ENCODE assay signal across 14 cellular contexts in the genomic region with DNA sequence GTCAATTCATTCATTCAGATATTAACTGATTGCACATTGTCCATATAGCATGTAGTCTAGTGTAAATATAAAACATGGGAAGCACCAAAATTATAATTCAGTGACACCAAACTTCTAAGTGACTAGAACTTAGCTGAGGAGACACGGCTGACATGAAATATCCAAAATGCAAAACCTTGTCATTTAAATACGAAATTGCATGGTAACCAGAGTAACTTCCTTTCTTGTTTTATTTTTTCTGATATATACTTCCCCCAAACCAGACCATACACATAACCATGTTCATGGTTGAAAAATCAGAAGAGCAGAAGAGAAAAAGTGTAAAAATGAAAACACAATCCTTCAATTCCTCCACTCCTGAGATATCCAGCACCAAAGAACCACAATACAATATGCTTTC. TPM values are rescaled to one million over a fixed set of nuclear protein-coding genes. Genes with fewer than 3 reads are reported as not detected.
DNase-seq lines count a peak whose midpoint lies in the region; ATAC-seq and TF ChIP-seq lines count a peak whose summit lies in the region.
"Had no signal": no experiment of that assay in that cellular context is flagged by ENCODE, and none has a peak within 500 bp of the region (broad histone marks: within the 10 kb centered on the region; RNA-seq: fewer than 3 reads in every experiment).

No MANE protein-coding gene starts in this region.

- H3K27me3 Mint-ChIP-seq in activated naive CD4-positive, alpha-beta T cell treated with anti-CD3 and anti-CD28 coated beads, Interleukin-2, amount 10 ng/mL, durations not matched to agents 7 days and 5 days: no peaks in the 10 kb centered on the region
- H3K27me3 Mint-ChIP-seq in GM23338 (ENCODE audit: insufficient read depth, low read depth, poor library complexity): peaks cover 5% of the 10 kb centered on the region

- peaks cover 63% of the 10 kb centered on the region for H3K36me3 Mint-ChIP-seq in activated naive CD4-positive, alpha-beta T cell treated with anti-CD3 and anti-CD28 coated beads, Interleukin-2, amount 10 ng/mL, durations not matched to agents 7 days and 5 days
- H3K36me3 Mint-ChIP-seq in GM23338 (ENCODE audit: low read depth): no peaks in the 10 kb centered on the region

- H3K4me3 Mint-ChIP-seq in activated naive CD4-positive, alpha-beta T cell treated with anti-CD3 and anti-CD28 coated beads, Interleukin-2, amount 10 ng/mL, durations not matched to agents 7 days and 5 days: no peak overlapping the region
- H3K4me3 Mint-ChIP-seq in GM23338: no peak overlapping the region
- H3K4me3 Mint-ChIP-seq: nephron progenitor cell had no signal

- H3K27ac Mint-ChIP-seq in activated naive CD4-positive, alpha-beta T cell treated with anti-CD3 and anti-CD28 coated beads, Interleukin-2, amount 10 ng/mL, durations not matched to agents 7 days and 5 days: peak overlapping the region; percentile 39
- H3K27ac Mint-ChIP-seq in GM23338: no peak overlapping the region
- H3K27ac Mint-ChIP-seq: nephron progenitor cell had no signal

- BruUV-seq in OCI-LY7 (replicated peaks; lab: Mats Ljungman, UMichigan): no TSS peak

- no peaks in the 10 kb centered on the region for H3F3A ChIP-seq in GM23338 (replicated peaks; ENCODE audit: low read depth)

- H3K4me3 ChIP-seq in OCI-LY7 (ENCODE audit: low read depth, low read length, poor library complexity, severe bottlenecking) (peak overlapping the region; percentile 56), brain microvascular endothelial cell (ENCODE audit: low read depth, low read length) (no peak overlapping the region), upper lobe of right lung (no peak overlapping the region), GM23338 (no peak overlapping the region)

- peaks cover 66% of the 10 kb centered on the region for H3K79me2 ChIP-seq in OCI-LY7 (ENCODE audit: insufficient read depth, low read depth, low read length)
- peaks cover 24% of the 10 kb centered on the region; the same call in 1 of the 2 replicates for H3K79me2 ChIP-seq in GM23338 (replicated peaks; ENCODE audit: insufficient read depth)

- ATAC-seq in upper lobe of right lung (no peak), GM19328 (IDR thresholded peaks at IDR 0.05; ENCODE audit: unreplicated experiment) (no peak), GM23338 (no peak), HG03520 (IDR thresholded peaks at IDR 0.05; ENCODE audit: unreplicated experiment) (no peak)

- H3K9me3 ChIP-seq in OCI-LY7 (ENCODE audit: low read length) (no peaks in the 10 kb centered on the region), upper lobe of right lung (no peaks in the 10 kb centered on the region)

- no peak for DNase-seq in activated naive CD4-positive, alpha-beta T cell treated with anti-CD3 and anti-CD28 coated beads, Interleukin-2, amount 10 ng/mL, durations not matched to agents 7 days and 5 days
- DNase-seq in activated naive CD4-positive, alpha-beta T cell treated with Interleukin-2 at 50 U/mL for 16 hours: no peak
- DNase-seq in OCI-LY7 (ENCODE audit: low spot score): peak; percentile 54
- DNase-seq in brain microvascular endothelial cell: no peak
- DNase-seq in upper lobe of right lung: no peak
- DNase-seq in GM23338 (ENCODE audit: low spot score): no peak
- DNase-seq: activated CD8-positive, alpha-beta memory T cell treated with anti-CD3 and anti-CD28 coated beads for 24 hours; amygdala; DMS153; nephron progenitor cell; Right ventricle myocardium superior had no signal

- H3K4me1 Mint-ChIP-seq in activated naive CD4-positive, alpha-beta T cell treated with anti-CD3 and anti-CD28 coated beads, Interleukin-2, amount 10 ng/mL, durations not matched to agents 7 days and 5 days: peaks cover 72% of the 10 kb centered on the region
- peaks cover 17% of the 10 kb centered on the region; the same call in 2 of the 3 replicates for H3K4me1 Mint-ChIP-seq in GM23338

- H3K9me2 ChIP-seq in OCI-LY7 (ENCODE audit: insufficient read depth, low read length): no peaks in the 10 kb centered on the region
- H3K9me2 ChIP-seq in GM23338 (ENCODE audit: insufficient read depth): no peaks in the 10 kb centered on the region

- H3K9me3 Mint-ChIP-seq in activated naive CD4-positive, alpha-beta T cell treated with anti-CD3 and anti-CD28 coated beads, Interleukin-2, amount 10 ng/mL, durations not matched to agents 7 days and 5 days: peaks cover 4% of the 10 kb centered on the region
- no peaks in the 10 kb centered on the region for H3K9me3 Mint-ChIP-seq in GM23338
- H3K9me3 Mint-ChIP-seq: nephron progenitor cell had no signal

- peak overlapping the region; percentile 61 for H3K27ac ChIP-seq in OCI-LY7 (ENCODE audit: low read depth, low read length, poor library complexity, severe bottlenecking)
- H3K27ac ChIP-seq in brain microvascular endothelial cell: peak overlapping the region; percentile 44
- H3K27ac ChIP-seq in upper lobe of right lung: peak overlapping the region; percentile 7
- no peak overlapping the region for H3K27ac ChIP-seq in GM23338 (ENCODE audit: low read depth)

- H2AFZ ChIP-seq in OCI-LY7 (ENCODE audit: low read length) (peak overlapping the region; percentile 74), GM23338 (no peak overlapping the region)

- POLR2A ChIA-PET in OCI-LY7 (lab: Charles Lee): interaction anchor here (0.6 to 2.2 kb wide), 11 partner anchors 8 to 142 kb away, joined by 3 to 18 read pairs (median 3); no protein-coding TSS in a partner anchor

- H3K4me1 ChIP-seq in OCI-LY7 (ENCODE audit: insufficient read depth, low read length, poor library complexity, severe bottlenecking): peaks cover 90% of the 10 kb centered on the region
- H3K4me1 ChIP-seq in upper lobe of right lung: peaks cover 7% of the 10 kb centered on the region
- no peaks in the 10 kb centered on the region; the same call in 1 of the 2 replicates for H3K4me1 ChIP-seq in GM23338 (ENCODE audit: insufficient read depth)

- H3K27me3 ChIP-seq in brain microvascular endothelial cell (replicated peaks) (no peaks in the 10 kb centered on the region), upper lobe of right lung (no peaks in the 10 kb centered on the region), GM23338 (ENCODE audit: insufficient read depth) (no peaks in the 10 kb centered on the region)
- H3K27me3 ChIP-seq: foreskin keratinocyte had no signal

- TF ChIP-seq CTCF in OCI-LY7 (conservative IDR thresholded peaks at IDR 0.05; ENCODE audit: low read length) (no peak), brain microvascular endothelial cell (IDR thresholded peaks at IDR 0.05; ENCODE audit: low read depth, low read length, missing control alignments) (no peak), upper lobe of right lung (IDR thresholded peaks at IDR 0.05) (no peak), GM23338 (conservative IDR thresholded peaks at IDR 0.05; ENCODE audit: low read depth in 2 of 2) (no peak)

- H3K4me2 ChIP-seq in OCI-LY7 (ENCODE audit: low read length) (peak overlapping the region; percentile 56), GM23338 (no peak overlapping the region)

- CTCF ChIA-PET in activated naive CD4-positive, alpha-beta T cell treated with anti-CD3 and anti-CD28 coated beads, Interleukin-2, amount 10 ng/mL, durations not matched to agents 7 days and 5 days (lab: Charles Lee): interaction anchor here (1.5 kb wide), 1 partner anchor 10 kb away, joined by 4 read pairs; no protein-coding TSS in a partner anchor
- CTCF ChIA-PET in OCI-LY7 (lab: Charles Lee; ENCODE audit: unreplicated experiment): no interaction called here

- H4K20me1 ChIP-seq in OCI-LY7 (ENCODE audit: insufficient read depth, low read length) (no peaks in the 10 kb centered on the region), GM23338 (replicated peaks; ENCODE audit: insufficient read depth) (no peaks in the 10 kb centered on the region)

- in situ Hi-C loops in brain microvascular endothelial cell (cut with HindIII; ENCODE audit: low pct_ligation_motif_present, low sequenced_read_pairs): no loop called here

- peaks cover 3% of the 10 kb centered on the region; the same call in 1 of the 2 replicates for H3K36me3 ChIP-seq in OCI-LY7 (ENCODE audit: insufficient read depth, low read length)
- no peaks in the 10 kb centered on the region for H3K36me3 ChIP-seq in brain microvascular endothelial cell (replicated peaks)
- H3K36me3 ChIP-seq in upper lobe of right lung: no peaks in the 10 kb centered on the region
- no peaks in the 10 kb centered on the region for H3K36me3 ChIP-seq in GM23338 (ENCODE audit: insufficient read depth)

- intact Hi-C loops in OCI-LY7 (cut with micrococcal nuclease; ENCODE audit: unreplicated experiment): loop anchor here (2.0 to 10.0 kb wide), 2 partner anchors 32 to 424 kb away; no protein-coding TSS in a partner anchor
- intact Hi-C loops in upper lobe of right lung (cut with DNase I): no loop called here

TF ChIP-seq in GM23338, 12 proteins besides CTCF, POLR2A, EP300 and RAD21 (continues in another document):
- TF ChIP-seq CREB1 (CRISPR knock-in tag; IDR thresholded peaks at IDR 0.05; ENCODE audit: low read depth) (no peak), POLR2AphosphoS5 (IDR thresholded peaks at IDR 0.05; ENCODE audit: low read depth) (no peak), EZH2 (IDR thresholded peaks at IDR 0.05; ENCODE audit: low read depth, unreplicated experiment) (no peak)
- TF ChIP-seq, protein P1, sequence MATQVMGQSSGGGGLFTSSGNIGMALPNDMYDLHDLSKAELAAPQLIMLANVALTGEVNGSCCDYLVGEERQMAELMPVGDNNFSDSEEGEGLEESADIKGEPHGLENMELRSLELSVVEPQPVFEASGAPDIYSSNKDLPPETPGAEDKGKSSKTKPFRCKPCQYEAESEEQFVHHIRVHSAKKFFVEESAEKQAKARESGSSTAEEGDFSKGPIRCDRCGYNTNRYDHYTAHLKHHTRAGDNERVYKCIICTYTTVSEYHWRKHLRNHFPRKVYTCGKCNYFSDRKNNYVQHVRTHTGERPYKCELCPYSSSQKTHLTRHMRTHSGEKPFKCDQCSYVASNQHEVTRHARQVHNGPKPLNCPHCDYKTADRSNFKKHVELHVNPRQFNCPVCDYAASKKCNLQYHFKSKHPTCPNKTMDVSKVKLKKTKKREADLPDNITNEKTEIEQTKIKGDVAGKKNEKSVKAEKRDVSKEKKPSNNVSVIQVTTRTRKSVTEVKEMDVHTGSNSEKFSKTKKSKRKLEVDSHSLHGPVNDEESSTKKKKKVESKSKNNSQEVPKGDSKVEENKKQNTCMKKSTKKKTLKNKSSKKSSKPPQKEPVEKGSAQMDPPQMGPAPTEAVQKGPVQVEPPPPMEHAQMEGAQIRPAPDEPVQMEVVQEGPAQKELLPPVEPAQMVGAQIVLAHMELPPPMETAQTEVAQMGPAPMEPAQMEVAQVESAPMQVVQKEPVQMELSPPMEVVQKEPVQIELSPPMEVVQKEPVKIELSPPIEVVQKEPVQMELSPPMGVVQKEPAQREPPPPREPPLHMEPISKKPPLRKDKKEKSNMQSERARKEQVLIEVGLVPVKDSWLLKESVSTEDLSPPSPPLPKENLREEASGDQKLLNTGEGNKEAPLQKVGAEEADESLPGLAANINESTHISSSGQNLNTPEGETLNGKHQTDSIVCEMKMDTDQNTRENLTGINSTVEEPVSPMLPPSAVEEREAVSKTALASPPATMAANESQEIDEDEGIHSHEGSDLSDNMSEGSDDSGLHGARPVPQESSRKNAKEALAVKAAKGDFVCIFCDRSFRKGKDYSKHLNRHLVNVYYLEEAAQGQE (IDR thresholded peaks at IDR 0.05; ENCODE audit: unreplicated experiment): no peak

RNA-seq across cellular contexts. Expression of gene CBLB, which starts 38.0 kb away (rescaled TPM):
- 24.5 and 57.7 TPM in 2 replicates for total RNA-seq in OCI-LY7 (2014; rRNA removed; shearing (Covaris generic))
- total RNA-seq in OCI-LY7 (2022): 38.5 and 51.6 TPM in 2 replicates
- total RNA-seq in upper lobe of right lung: 41.5 TPM
- total RNA-seq in GM23338 (2014; rRNA removed; shearing (Covaris generic)): 41.9 and 47.7 TPM in 2 replicates
- 20.5 TPM in 2 replicates for polyA plus RNA-seq in GM23338 (2016; fragmentation: Nextera tagmentation; extraction: Ambion mirVana)
